In the genomic region with DNA sequence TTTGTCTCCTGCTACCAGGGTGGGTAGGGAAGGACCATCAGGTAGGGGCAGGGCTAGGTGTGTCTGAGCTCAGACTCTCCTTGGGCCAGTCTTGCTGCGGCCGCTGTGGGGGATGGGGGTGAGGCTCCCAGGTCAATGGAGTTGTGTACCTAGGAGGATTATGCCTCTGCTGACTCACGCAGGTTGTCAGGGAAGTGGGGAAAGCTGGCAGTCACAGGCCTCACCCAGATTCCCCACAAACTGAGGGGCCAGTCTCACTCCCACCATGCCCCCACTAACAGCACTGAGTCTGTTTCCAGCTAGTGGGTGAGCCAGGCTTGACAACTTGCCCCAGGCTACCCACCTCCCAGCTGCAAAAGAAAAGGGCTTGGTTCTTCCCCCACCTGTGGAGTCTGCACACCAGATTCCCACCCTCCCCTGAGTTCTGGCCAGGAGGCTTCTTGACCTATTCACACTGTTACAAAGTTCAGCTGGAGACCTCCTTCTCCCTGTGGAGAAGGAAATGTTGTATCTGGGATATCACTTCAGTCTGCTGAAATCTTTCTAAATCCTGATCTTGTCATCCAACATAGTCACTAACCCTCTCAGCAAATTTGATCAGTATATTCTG, we compare ENCODE assay signal across 28 cellular contexts.
DNase-seq lines count a peak whose midpoint lies in the region; ATAC-seq and TF ChIP-seq lines count a peak whose summit lies in the region.
"Had no signal": no experiment of that assay in that cellular context is flagged by ENCODE, and none has a peak within 500 bp of the region (broad histone marks: within the 10 kb centered on the region; RNA-seq: fewer than 3 reads in every experiment).

No MANE protein-coding gene starts in this region.

- H3K27me3 ChIP-seq in colonic mucosa (no peaks in the 10 kb centered on the region), esophagus squamous epithelium (peaks cover 0 to 8% (median 0%) of the 10 kb centered on the region in 4 donors)
- H3K27me3 ChIP-seq: body of pancreas, uterus had no signal

- no peaks in the 10 kb centered on the region for H3K27me3 Mint-ChIP-seq in Calu3 (ENCODE audit: unreplicated experiment)

- H3K4me1 ChIP-seq in colonic mucosa = no peaks in the 10 kb centered on the region
- H3K4me1 ChIP-seq in esophagus squamous epithelium = peaks cover 0 to 18% (median 0%) of the 10 kb centered on the region in 3 donors
- H3K4me1 ChIP-seq: adrenal gland, body of pancreas, left ventricle myocardium inferior, uterus had no signal

- DNase-seq in Calu3 (peak; percentile 58), LoVo (ENCODE audit: low spot score) (peak; percentile 77), colonic mucosa (peak; percentile 46), islet precursor cell (peak; percentile 83), epidermal melanocyte (ENCODE audit: insufficient read length, low spot score) (no peak), esophagus squamous epithelium (lab: John Stamatoyannopoulos, UW) (no peak), D341Med (ENCODE audit: low spot score) (no peak)
- DNase-seq: activated CD4-positive, alpha-beta T cell treated with anti-CD3 and anti-CD28 coated beads, Interleukin-2, amount 50 U/mL, for 48 hours; activated T-cell treated with anti-CD3 and anti-CD28 coated beads, Interleukin-2, amount 50 U/mL, for 72 hours; adrenal gland; body of pancreas; cerebellar nuclear complex; EL; HCEC 1CT; hypothalamus; left ventricle myocardium inferior; NCI-H1694 treated with DMSO at 0.1 percent for 48 hours; NCI-H446 treated with DMSO at 0.1 percent for 48 hours; posterior cingulate gyrus; right cardiac atrium; SK-N-SH; stimulated activated CD4-positive, alpha-beta T cell treated with anti-CD3 and anti-CD28 coated beads, Interleukin-1b, Interleukin-23, amount 100 ng/mL, for 48 hours; stimulated activated naive CD8-positive, alpha-beta T cell treated with anti-CD3 and anti-CD28 coated beads, Interleukin-15, Interleukin-2, amounts not matched to agents 100 U/mL and 50 U/mL, for 24 hours; uterus had no signal

- CTCF ChIA-PET in Calu3 (lab: Charles Lee) = interaction anchor here (1.2 kb wide), 1 partner anchor 59 kb away, joined by 3 read pairs; no protein-coding TSS in a partner anchor

- no peak for TF ChIP-seq POLR2A in esophagus squamous epithelium (IDR thresholded peaks at IDR 0.05)

- 67% methylated on average over 1 of the region's 3 CpGs; no CpG with 5 or more reads in 1 of the 2 donors for WGBS in esophagus squamous epithelium, 2 donors

- no peaks in the 10 kb centered on the region for H3K36me3 Mint-ChIP-seq in Calu3 (ENCODE audit: insufficient read depth, unreplicated experiment)
- H3K36me3 Mint-ChIP-seq: CD4-positive, CD25-positive, alpha-beta regulatory T cell had no signal

- H3K27ac ChIP-seq in colonic mucosa (no peak overlapping the region), esophagus squamous epithelium (no peak overlapping the region)
- H3K27ac ChIP-seq: adrenal gland, body of pancreas, left ventricle myocardium inferior, thoracic aorta, uterus had no signal

- BruUV-seq in Calu3 (replicated peaks; lab: Mats Ljungman, UMichigan) = no TSS peak

- no peaks in the 10 kb centered on the region for H3K9me3 ChIP-seq in colonic mucosa
- H3K9me3 ChIP-seq in esophagus squamous epithelium = no peaks in the 10 kb centered on the region
- H3K9me3 ChIP-seq: adrenal gland, body of pancreas, left ventricle myocardium inferior, SK-N-SH, thoracic aorta, uterus had no signal

- no peak for TF ChIP-seq CTCF in Calu3 (IDR thresholded peaks at IDR 0.05; ENCODE audit: unreplicated experiment)
- TF ChIP-seq CTCF in colonic mucosa (IDR thresholded peaks at IDR 0.05) = no peak
- no peak for TF ChIP-seq CTCF in esophagus squamous epithelium (IDR thresholded peaks at IDR 0.05)

- ATAC-seq in GM21619 (IDR thresholded peaks at IDR 0.05; ENCODE audit: unreplicated experiment) = no peak
- ATAC-seq: body of pancreas; right cardiac atrium; stimulated activated naive CD8-positive, alpha-beta T cell treated with anti-CD3 and anti-CD28 coated beads, Interleukin-15, Interleukin-2, amounts not matched to agents 100 U/mL and 50 U/mL, for 24 hours had no signal

- H3K9ac ChIP-seq in colonic mucosa (ENCODE audit: low read depth in 2 of 2, low read length in 2 of 2) = no peak overlapping the region
- H3K9ac ChIP-seq: SK-N-SH had no signal

- H3K4me3 ChIP-seq in colonic mucosa (no peak overlapping the region), esophagus squamous epithelium (no peak overlapping the region)
- H3K4me3 ChIP-seq: adrenal gland, body of pancreas, left ventricle myocardium inferior, thoracic aorta, uterus had no signal

- peaks cover 3% of the 10 kb centered on the region for H3K9me3 Mint-ChIP-seq in Calu3 (ENCODE audit: low read depth, unreplicated experiment)
- H3K9me3 Mint-ChIP-seq: activated naive CD4-positive, alpha-beta T cell treated with anti-CD3 and anti-CD28 coated beads for 36 hours; activated T-cell treated with anti-CD3 and anti-CD28 coated beads, Interleukin-2, amount 50 U/mL, for 72 hours had no signal

- peaks cover 27% of the 10 kb centered on the region for H3K4me1 Mint-ChIP-seq in Calu3 (ENCODE audit: low read depth, unreplicated experiment)

- H3K27ac Mint-ChIP-seq in Calu3 (ENCODE audit: unreplicated experiment) = no peak overlapping the region
- H3K27ac Mint-ChIP-seq: activated naive CD4-positive, alpha-beta T cell treated with anti-CD3 and anti-CD28 coated beads for 36 hours; CD4-positive, CD25-positive, alpha-beta regulatory T cell had no signal

- H3K4me3 Mint-ChIP-seq in Calu3 (ENCODE audit: low read depth, unreplicated experiment) = no peak overlapping the region
- H3K4me3 Mint-ChIP-seq: activated naive CD4-positive, alpha-beta T cell treated with anti-CD3 and anti-CD28 coated beads for 36 hours; activated T-cell treated with anti-CD3 and anti-CD28 coated beads, Interleukin-2, amount 50 U/mL, for 72 hours; CD4-positive, CD25-positive, alpha-beta regulatory T cell had no signal

- intact Hi-C loops in Calu3 (cut with micrococcal nuclease; ENCODE audit: unreplicated experiment) = loop anchor here (10.0 kb wide), 1 partner anchor 49 kb away; no protein-coding TSS in a partner anchor
- intact Hi-C loops in colonic mucosa (cut with DNase I) = no loop called here
- intact Hi-C loops in esophagus squamous epithelium (cut with DNase I) = no loop called here

- H3K36me3 ChIP-seq in colonic mucosa (no peaks in the 10 kb centered on the region), esophagus squamous epithelium (no peaks in the 10 kb centered on the region)
- H3K36me3 ChIP-seq: adrenal gland, left ventricle myocardium inferior, thoracic aorta, uterus had no signal

Comparison
In these comparisons a context has a peak if more than half of its experiments do, and no peak if none do; other contexts are left out.
1. DNase-seq: peak in Calu3 (single experiment), LoVo (single experiment), colonic mucosa (single experiment) and islet precursor cell (single experiment); none in epidermal melanocyte (single experiment), esophagus squamous epithelium (single experiment) and D341Med (single experiment).